8 cellular contexts compared by ENCODE assay signal in the genomic region with DNA sequence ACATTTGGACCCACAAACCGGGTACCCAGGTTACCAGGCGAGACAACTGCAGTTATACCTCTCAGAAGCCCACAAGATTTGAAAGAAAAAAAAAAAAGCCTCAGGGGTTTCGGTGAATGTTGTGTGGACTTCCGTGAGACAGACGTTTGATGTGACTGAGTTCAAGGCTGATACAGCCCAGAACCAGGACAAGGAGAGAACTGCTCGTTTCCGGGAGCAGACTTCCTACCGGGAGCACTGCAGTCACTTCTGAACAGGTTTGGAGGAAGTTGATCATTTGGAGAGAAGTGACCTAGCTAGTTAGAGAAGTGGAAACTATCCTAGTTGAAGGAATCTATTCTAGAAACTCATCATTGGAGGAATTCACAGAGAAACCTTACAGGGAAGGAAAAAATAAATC. TPM values are rescaled to one million over a fixed set of nuclear protein-coding genes. Genes with fewer than 3 reads are reported as not detected.
DNase-seq lines count a peak whose midpoint lies in the region; ATAC-seq and TF ChIP-seq lines count a peak whose summit lies in the region.

No MANE protein-coding gene starts in this region.

- TF ChIP-seq CTCF in GM12875 (IDR thresholded peaks at IDR 0.05; ENCODE audit: borderline replicate concordance, insufficient read depth, low read depth, low read length) (no peak), fibroblast of mammary gland (conservative IDR thresholded peaks at IDR 0.05; ENCODE audit: control insufficient read depth, insufficient read depth, low read depth, low read length) (no peak), GM20000 (IDR thresholded peaks at IDR 0.05; ENCODE audit: extremely low read depth, missing control alignments) (no peak)

- H3K27me3 ChIP-seq in SJSA1 (replicated peaks) (no peaks in the 10 kb centered on the region), skeletal muscle tissue (ENCODE audit: control insufficient read depth in 3 of 3, insufficient read depth in 3 of 3, low read length in 3 of 3) (no peaks in the 10 kb centered on the region)

- H3K4me3 ChIP-seq in GM12875 (ENCODE audit: low read depth, low read length) (peak overlapping the region; percentile 58), SJSA1 (peak overlapping the region; percentile 51), fibroblast of mammary gland (ENCODE audit: control insufficient read depth, low read depth, low read length) (peak overlapping the region; percentile 80), skeletal muscle tissue (ENCODE audit: low read length in 3 of 3) (peak overlapping the region; percentile 85 to 98 (median 91))

- H3K36me3 ChIP-seq in SJSA1 (peaks cover 43% of the 10 kb centered on the region), skeletal muscle tissue (ENCODE audit: control insufficient read depth in 3 of 3, insufficient read depth in 3 of 3, low read length in 3 of 3) (no peaks in the 10 kb centered on the region)

- no peaks in the 10 kb centered on the region for H3K9me3 ChIP-seq in SJSA1 (replicated peaks)
- H3K9me3 ChIP-seq in skeletal muscle tissue (ENCODE audit: control insufficient read depth in 3 of 3, low read length in 3 of 3) = no peaks in the 10 kb centered on the region

- DNase-seq in SJSA1 (ENCODE audit: low read depth in 1 of 2, low spot score in 2 of 2) = peak in 1 of 2 experiments; percentile 14
- DNase-seq in fibroblast of mammary gland (ENCODE audit: low read depth) = peak; percentile 14
- no peak for DNase-seq in GM20000 (ENCODE audit: low spot score)
- DNase-seq in NCI-H146 (lab: John Stamatoyannopoulos, UW) = no peak

- no peak for ATAC-seq in HG03280 (IDR thresholded peaks at IDR 0.05; ENCODE audit: unreplicated experiment)
- no peak for ATAC-seq in GM21423 (IDR thresholded peaks at IDR 0.05; ENCODE audit: unreplicated experiment)

- H3K4me1 ChIP-seq in SJSA1 (replicated peaks) = peaks cover 44% of the 10 kb centered on the region
- peaks cover 35 to 41% (median 38%) of the 10 kb centered on the region in 3 donors for H3K4me1 ChIP-seq in skeletal muscle tissue (ENCODE audit: control insufficient read depth in 3 of 3, insufficient read depth in 3 of 3, low read length in 3 of 3)

- peak overlapping the region in 2 of 3 donors; percentile 27 to 97 for H3K9ac ChIP-seq in skeletal muscle tissue (ENCODE audit: low read depth in 1 of 3, low read length in 3 of 3)

- H3K27ac ChIP-seq in SJSA1 = no peak overlapping the region
- peak overlapping the region; percentile 95 for H3K27ac ChIP-seq in skeletal muscle tissue (ENCODE audit: low read depth, low read length)

RNA-seq across cellular contexts. Expression of gene CKLF, which starts 0.8 kb away (rescaled TPM):
- total RNA-seq in SJSA1 (2014; rRNA removed; shearing (Covaris generic)) = 124 and 134 TPM in 2 replicates
- total RNA-seq in skeletal muscle tissue = 34.4 TPM

RNA-seq across cellular contexts. Expression of gene TK2, which starts 3.3 kb away (rescaled TPM):
- total RNA-seq in SJSA1 (2014; rRNA removed; shearing (Covaris generic)) = 26.2 and 28.9 TPM in 2 replicates
- 11.5 TPM for total RNA-seq in skeletal muscle tissue

RNA-seq across cellular contexts. Expression of gene CMTM1, which starts 13.0 kb away (rescaled TPM):
- 3.5 and 5.4 TPM in 2 replicates for total RNA-seq in SJSA1 (2014; rRNA removed; shearing (Covaris generic))
- not detected for total RNA-seq in skeletal muscle tissue

RNA-seq across cellular contexts. Expression of gene CMTM2, which starts 26.0 kb away (rescaled TPM):
- 1.6 TPM in 1 of 2 replicates, not detected in the other for total RNA-seq in SJSA1 (2014; rRNA removed; shearing (Covaris generic))
- not detected for total RNA-seq in skeletal muscle tissue

RNA-seq across cellular contexts. Expression of gene CMTM3, which starts 51.3 kb away (rescaled TPM):
- 13.6 and 18.9 TPM in 2 replicates for total RNA-seq in SJSA1 (2014; rRNA removed; shearing (Covaris generic))
- total RNA-seq in skeletal muscle tissue = 23.0 TPM
